In the genomic region with DNA sequence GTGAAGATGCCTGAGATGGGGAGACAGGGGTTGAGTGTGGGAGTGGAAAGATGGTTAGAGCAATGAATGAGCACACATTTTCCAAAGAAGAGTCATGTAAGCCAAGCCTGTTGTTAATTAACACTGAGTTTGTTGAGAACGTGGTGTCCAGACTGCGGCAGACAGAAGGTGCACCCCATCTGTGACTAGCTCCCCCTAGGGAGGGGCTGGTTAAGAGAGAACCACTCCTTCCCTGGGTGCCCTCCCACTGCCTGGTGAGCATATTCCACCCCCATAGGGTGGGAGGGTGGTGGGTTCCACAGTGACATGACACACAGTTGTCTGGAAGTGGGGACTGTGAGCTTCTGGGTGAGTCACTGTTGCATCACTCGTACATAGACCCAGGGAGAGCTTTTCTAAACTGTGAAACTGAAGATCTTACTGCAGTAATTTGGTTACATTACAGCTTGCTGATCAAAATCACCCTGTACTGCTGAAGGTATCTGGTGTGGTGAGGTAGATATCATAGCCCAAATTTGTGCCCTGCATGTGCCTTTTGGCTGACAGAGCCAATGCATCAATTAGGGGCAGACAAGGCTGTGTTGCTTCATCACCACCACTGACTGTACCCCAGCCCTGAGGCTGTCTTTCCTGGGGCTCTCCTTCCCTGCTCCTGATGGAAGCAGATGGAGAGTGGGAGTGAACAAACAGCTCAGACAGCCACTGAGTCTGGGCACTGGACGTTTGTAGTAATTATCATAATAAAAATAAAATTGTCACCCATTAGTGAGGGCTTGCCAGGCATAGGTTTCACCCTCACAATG, we compare ENCODE assay signal across 10 cellular contexts.
A peak's percentile ranks its signal among the peaks of the same experiment; 100 is the strongest.
DNase-seq lines count a peak whose midpoint lies in the region; ATAC-seq and TF ChIP-seq lines count a peak whose summit lies in the region.
"Had no signal": no experiment of that assay in that cellular context is flagged by ENCODE, and none has a peak within 500 bp of the region (broad histone marks: within the 10 kb centered on the region; RNA-seq: fewer than 3 reads in every experiment).

No MANE protein-coding gene starts in this region.

- no peak overlapping the region for H3K23ac ChIP-seq in mesenchymal stem cell (ENCODE audit: low read length in 2 of 2)

- no peak overlapping the region for H3K18ac ChIP-seq in mesenchymal stem cell (ENCODE audit: low read depth in 1 of 2, low read length in 2 of 2)

- no peak overlapping the region for H3K14ac ChIP-seq in mesenchymal stem cell (ENCODE audit: low read length in 2 of 2)

- H3K27ac Mint-ChIP-seq in activated naive CD4-positive, alpha-beta T cell treated with anti-CD3 and anti-CD28 coated beads for 36 hours, result peak overlapping the region; percentile 36
- H3K27ac Mint-ChIP-seq in activated naive CD4-positive, alpha-beta T cell treated with anti-CD3 and anti-CD28 coated beads, Interleukin-2, amount 10 ng/mL, durations not matched to agents 7 days and 5 days, result no peak overlapping the region
- H3K27ac Mint-ChIP-seq in activated naive CD4-positive, alpha-beta T cell treated with anti-CD3 and anti-CD28 coated beads, Interleukin-2, amount 50 U/mL, for 72 hours, result no peak overlapping the region
- H3K27ac Mint-ChIP-seq: CD8-positive, alpha-beta memory T cell had no signal

- ATAC-seq in activated naive CD4-positive, alpha-beta T cell treated with anti-CD3 and anti-CD28 coated beads, Interleukin-2, amount 50 U/mL, for 72 hours, result peak; percentile 80 to 90
- ATAC-seq in upper lobe of left lung (ENCODE audit: low FRiP score in 2 of 2) (peak; percentile 28 to 92), GM21390 (IDR thresholded peaks at IDR 0.05; ENCODE audit: unreplicated experiment) (no peak)

- H3K4me1 Mint-ChIP-seq in activated naive CD4-positive, alpha-beta T cell treated with anti-CD3 and anti-CD28 coated beads for 36 hours (ENCODE audit: low read depth), result peaks cover 6% of the 10 kb centered on the region
- no peaks in the 10 kb centered on the region for H3K4me1 Mint-ChIP-seq in activated naive CD4-positive, alpha-beta T cell treated with anti-CD3 and anti-CD28 coated beads, Interleukin-2, amount 10 ng/mL, durations not matched to agents 7 days and 5 days
- H3K4me1 Mint-ChIP-seq: CD8-positive, alpha-beta memory T cell had no signal

- DNase-seq in activated naive CD4-positive, alpha-beta T cell treated with anti-CD3 and anti-CD28 coated beads for 36 hours, result peak; percentile 68
- DNase-seq in activated naive CD4-positive, alpha-beta T cell treated with anti-CD3 and anti-CD28 coated beads, Interleukin-2, amount 10 ng/mL, durations not matched to agents 7 days and 5 days, result no peak
- DNase-seq in activated naive CD4-positive, alpha-beta T cell treated with anti-CD3 and anti-CD28 coated beads, Interleukin-2, amount 50 U/mL, for 72 hours (ENCODE audit: low spot score in 2 of 2), result peak in 1 of 2 donors; percentile 53
- peak; percentile 18 for DNase-seq in mesenchymal stem cell
- no peak for DNase-seq in upper lobe of left lung
- DNase-seq in GOT3 (lab: John Stamatoyannopoulos, UW), result no peak
- DNase-seq in 8988T, result no peak
- DNase-seq: CD8-positive, alpha-beta memory T cell had no signal

- H3K4me1 ChIP-seq in mesenchymal stem cell (ENCODE audit: control insufficient read depth, insufficient read depth, low read depth, low read length) (peaks cover 7% of the 10 kb centered on the region), upper lobe of left lung (no peaks in the 10 kb centered on the region)

- H3K9me3 Mint-ChIP-seq in activated naive CD4-positive, alpha-beta T cell treated with anti-CD3 and anti-CD28 coated beads for 36 hours, result no peaks in the 10 kb centered on the region
- H3K9me3 Mint-ChIP-seq in activated naive CD4-positive, alpha-beta T cell treated with anti-CD3 and anti-CD28 coated beads, Interleukin-2, amount 10 ng/mL, durations not matched to agents 7 days and 5 days, result no peaks in the 10 kb centered on the region
- peaks cover 0 to 9% of the 10 kb centered on the region in 2 donors for H3K9me3 Mint-ChIP-seq in activated naive CD4-positive, alpha-beta T cell treated with anti-CD3 and anti-CD28 coated beads, Interleukin-2, amount 50 U/mL, for 72 hours

- no peak for TF ChIP-seq CTCF in upper lobe of left lung (IDR thresholded peaks at IDR 0.05)

- H3K4me3 ChIP-seq in mesenchymal stem cell (ENCODE audit: insufficient read depth in 1 of 2, low read depth in 1 of 2, low read length in 2 of 2) (peak overlapping the region in 1 of 2 experiments; percentile 38), upper lobe of left lung (no peak overlapping the region)

- H3K9me3 ChIP-seq in mesenchymal stem cell (ENCODE audit: control insufficient read depth, low read length), result no peaks in the 10 kb centered on the region
- no peaks in the 10 kb centered on the region for H3K9me3 ChIP-seq in upper lobe of left lung

- peaks cover 15% of the 10 kb centered on the region for H3K27me3 Mint-ChIP-seq in activated naive CD4-positive, alpha-beta T cell treated with anti-CD3 and anti-CD28 coated beads for 36 hours (ENCODE audit: low read depth)
- H3K27me3 Mint-ChIP-seq in activated naive CD4-positive, alpha-beta T cell treated with anti-CD3 and anti-CD28 coated beads, Interleukin-2, amount 10 ng/mL, durations not matched to agents 7 days and 5 days, result no peaks in the 10 kb centered on the region

- H3K4me2 ChIP-seq in mesenchymal stem cell (ENCODE audit: low read length, poor library complexity, severe bottlenecking), result no peak overlapping the region

- H2BK120ac ChIP-seq in mesenchymal stem cell (ENCODE audit: low read depth, low read length), result no peak overlapping the region

- H2AFZ ChIP-seq in mesenchymal stem cell (ENCODE audit: low read depth, low read length), result no peak overlapping the region

- no peak overlapping the region for H2BK12ac ChIP-seq in mesenchymal stem cell (ENCODE audit: low read length in 2 of 2)

- no peak for TF ChIP-seq EP300 in upper lobe of left lung (IDR thresholded peaks at IDR 0.05)

- no peak overlapping the region for H4K8ac ChIP-seq in mesenchymal stem cell (ENCODE audit: low read length)

- H3K79me1 ChIP-seq in mesenchymal stem cell (replicated peaks; ENCODE audit: low read length, poor library complexity, severe bottlenecking), result no peaks in the 10 kb centered on the region

- intact Hi-C loops in activated naive CD4-positive, alpha-beta T cell treated with anti-CD3 and anti-CD28 coated beads for 36 hours (cut with micrococcal nuclease), result loop anchor here (2.0 to 5.0 kb wide), 2 partner anchors 90 to 247 kb away; no protein-coding TSS in a partner anchor

- H2AK5ac ChIP-seq in mesenchymal stem cell (ENCODE audit: low read length, severe bottlenecking), result no peak overlapping the region

- CTCF ChIA-PET in activated naive CD4-positive, alpha-beta T cell treated with anti-CD3 and anti-CD28 coated beads for 36 hours (lab: Charles Lee), result interaction anchor here (0.9 to 1.8 kb wide), 3 partner anchors 15 to 190 kb away, joined by 3 to 6 read pairs (median 3); no protein-coding TSS in a partner anchor
- CTCF ChIA-PET in activated naive CD4-positive, alpha-beta T cell treated with anti-CD3 and anti-CD28 coated beads, Interleukin-2, amount 10 ng/mL, durations not matched to agents 7 days and 5 days (lab: Charles Lee), result interaction anchor here (0.7 to 0.8 kb wide), 2 partner anchors 14 to 339 kb away, joined by 3 read pairs; no protein-coding TSS in a partner anchor

- H2BK5ac ChIP-seq in mesenchymal stem cell (ENCODE audit: low read depth, low read length, poor library complexity, severe bottlenecking), result no peak overlapping the region

- WGBS in mesenchymal stem cell, result 69% methylated on average over 3 of the region's 4 CpGs
- 56 to 77% methylated on average over 3 to 4 of the region's 4 CpGs for WGBS in upper lobe of left lung, 2 donors

- H4K91ac ChIP-seq in mesenchymal stem cell (ENCODE audit: low read length), result no peak overlapping the region

- H3K36me3 Mint-ChIP-seq in activated naive CD4-positive, alpha-beta T cell treated with anti-CD3 and anti-CD28 coated beads for 36 hours (ENCODE audit: low read depth), result no peaks in the 10 kb centered on the region
- no peaks in the 10 kb centered on the region for H3K36me3 Mint-ChIP-seq in activated naive CD4-positive, alpha-beta T cell treated with anti-CD3 and anti-CD28 coated beads, Interleukin-2, amount 10 ng/mL, durations not matched to agents 7 days and 5 days
- peaks cover 0 to 6% of the 10 kb centered on the region in 2 donors for H3K36me3 Mint-ChIP-seq in activated naive CD4-positive, alpha-beta T cell treated with anti-CD3 and anti-CD28 coated beads, Interleukin-2, amount 50 U/mL, for 72 hours
- H3K36me3 Mint-ChIP-seq: CD8-positive, alpha-beta memory T cell had no signal

- H3K27ac ChIP-seq in mesenchymal stem cell (ENCODE audit: low read length, poor library complexity, severe bottlenecking), result no peak overlapping the region
- H3K27ac ChIP-seq in upper lobe of left lung, result no peak overlapping the region

- peak overlapping the region; percentile 44 for H3K9ac ChIP-seq in mesenchymal stem cell (ENCODE audit: low read length)

- no peak overlapping the region for H3K4ac ChIP-seq in mesenchymal stem cell (ENCODE audit: low read depth in 1 of 2, low read length in 2 of 2)

- no peak for TF ChIP-seq POLR2A in upper lobe of left lung (IDR thresholded peaks at IDR 0.05)

- H3K36me3 ChIP-seq in mesenchymal stem cell (ENCODE audit: control insufficient read depth in 1 of 2, insufficient read depth in 2 of 2, low read depth in 1 of 2, low read length in 2 of 2) (no peaks in the 10 kb centered on the region), upper lobe of left lung (no peaks in the 10 kb centered on the region)

- H3K4me3 Mint-ChIP-seq in activated naive CD4-positive, alpha-beta T cell treated with anti-CD3 and anti-CD28 coated beads for 36 hours, result no peak overlapping the region
- H3K4me3 Mint-ChIP-seq in activated naive CD4-positive, alpha-beta T cell treated with anti-CD3 and anti-CD28 coated beads, Interleukin-2, amount 10 ng/mL, durations not matched to agents 7 days and 5 days, result no peak overlapping the region
- H3K4me3 Mint-ChIP-seq: CD8-positive, alpha-beta memory T cell; neural crest cell had no signal

- H3K27me3 ChIP-seq in mesenchymal stem cell (ENCODE audit: control insufficient read depth in 1 of 2, insufficient read depth in 1 of 2, low read length in 2 of 2) (no peaks in the 10 kb centered on the region), upper lobe of left lung (no peaks in the 10 kb centered on the region)

- no peak overlapping the region for H2BK15ac ChIP-seq in mesenchymal stem cell (ENCODE audit: low read depth, poor library complexity, severe bottlenecking)

Comparison
In these comparisons a context has a peak if more than half of its experiments do, and no peak if none do; other contexts are left out.
1. DNase-seq: peak in activated naive CD4-positive, alpha-beta T cell treated with anti-CD3 and anti-CD28 coated beads for 36 hours (single experiment) and mesenchymal stem cell (single experiment); none in activated naive CD4-positive, alpha-beta T cell treated with anti-CD3 and anti-CD28 coated beads, Interleukin-2, amount 10 ng/mL, durations not matched to agents 7 days and 5 days (single experiment), upper lobe of left lung (0 of 2), GOT3 (single experiment) and 8988T (single experiment).